1 cellular context compared by ENCODE assay signal in genomic region chr15:52804526-52805081, GRCh38.
TF ChIP-seq lines count a peak whose summit lies in the region.

No MANE protein-coding gene starts in this region.

TF ChIP-seq in WTC11, 78 proteins besides CTCF, POLR2A, EP300 and RAD21 (continued from another document and continues in another):
- TF ChIP-seq ATF2 (CRISPR knock-in tag; IDR thresholded peaks at IDR 0.05; ENCODE audit: borderline replicate concordance, low read depth) = no peak
- TF ChIP-seq ETV6 (CRISPR knock-in tag; IDR thresholded peaks at IDR 0.05) = peak; percentile 39; the same call in 1 of the 2 replicates
- TF ChIP-seq AR (CRISPR knock-in tag; IDR thresholded peaks at IDR 0.05) = no peak
- no peak for TF ChIP-seq JUN (CRISPR knock-in tag; IDR thresholded peaks at IDR 0.05)
- no peak for TF ChIP-seq PRRX2 (CRISPR knock-in tag; IDR thresholded peaks at IDR 0.05)
- TF ChIP-seq USF2 (CRISPR knock-in tag; IDR thresholded peaks at IDR 0.05) = no peak
- no peak for TF ChIP-seq SMAD4 (CRISPR knock-in tag; IDR thresholded peaks at IDR 0.05)
- no peak for TF ChIP-seq ZNF671 (CRISPR knock-in tag; IDR thresholded peaks at IDR 0.05)
- TF ChIP-seq IRF2 (CRISPR knock-in tag; IDR thresholded peaks at IDR 0.05; ENCODE audit: borderline replicate concordance, low read depth) = no peak
- TF ChIP-seq AFF4 (CRISPR knock-in tag; IDR thresholded peaks at IDR 0.05; ENCODE audit: borderline replicate concordance) = no peak
- TF ChIP-seq FOXP1 (CRISPR knock-in tag; IDR thresholded peaks at IDR 0.05; ENCODE audit: borderline replicate concordance) = peak; percentile 30; the same call in 1 of the 2 replicates
- TF ChIP-seq ATF3 (CRISPR knock-in tag; conservative IDR thresholded peaks at IDR 0.05) = no peak
- TF ChIP-seq ZNF423 (CRISPR knock-in tag; IDR thresholded peaks at IDR 0.05) = no peak
- no peak for TF ChIP-seq RELA (CRISPR knock-in tag; IDR thresholded peaks at IDR 0.05; ENCODE audit: borderline replicate concordance)
- no peak for TF ChIP-seq ZNF219 (CRISPR knock-in tag; IDR thresholded peaks at IDR 0.05; ENCODE audit: borderline replicate concordance)
- TF ChIP-seq RORB (CRISPR knock-in tag; IDR thresholded peaks at IDR 0.05) = no peak
- TF ChIP-seq ZNF281 (CRISPR knock-in tag; IDR thresholded peaks at IDR 0.05) = no peak
- TF ChIP-seq ZNF532 (CRISPR knock-in tag; IDR thresholded peaks at IDR 0.05; ENCODE audit: borderline replicate concordance) = no peak
- TF ChIP-seq MYBL2 (CRISPR knock-in tag; IDR thresholded peaks at IDR 0.05) = no peak
- TF ChIP-seq NR3C1 (CRISPR knock-in tag; conservative IDR thresholded peaks at IDR 0.05; ENCODE audit: low read depth) = no peak
- peak; percentile 15; the same call in 1 of the 2 replicates for TF ChIP-seq FOXK1 (CRISPR knock-in tag; IDR thresholded peaks at IDR 0.05)
- peak; percentile 40; the same call in 1 of the 2 replicates for TF ChIP-seq USF1 (CRISPR knock-in tag; IDR thresholded peaks at IDR 0.05)
- no peak for TF ChIP-seq TEAD4 (CRISPR knock-in tag; IDR thresholded peaks at IDR 0.05)
- TF ChIP-seq SMAD3 (CRISPR knock-in tag; IDR thresholded peaks at IDR 0.05; ENCODE audit: borderline replicate concordance) = no peak
- TF ChIP-seq ZNF232 (CRISPR knock-in tag; IDR thresholded peaks at IDR 0.05) = no peak
- no peak for TF ChIP-seq TEAD1 (CRISPR knock-in tag; IDR thresholded peaks at IDR 0.05)
- TF ChIP-seq NR2C2 (CRISPR knock-in tag; IDR thresholded peaks at IDR 0.05) = no peak
- TF ChIP-seq E2F1 (CRISPR knock-in tag; IDR thresholded peaks at IDR 0.05) = no peak
- no peak for TF ChIP-seq ZNF396 (CRISPR knock-in tag; IDR thresholded peaks at IDR 0.05; ENCODE audit: borderline replicate concordance)
- TF ChIP-seq NFATC4 (CRISPR knock-in tag; IDR thresholded peaks at IDR 0.05) = no peak
- TF ChIP-seq E2F5 (CRISPR knock-in tag; IDR thresholded peaks at IDR 0.05) = no peak
- TF ChIP-seq CREB1 (CRISPR knock-in tag; IDR thresholded peaks at IDR 0.05) = no peak
- TF ChIP-seq ZNF425 (CRISPR knock-in tag; conservative IDR thresholded peaks at IDR 0.05) = no peak
- 0 out of 2 replicates have a peak, but pooled peaks have one; percentile 42 for TF ChIP-seq MAX (CRISPR knock-in tag; IDR thresholded peaks at IDR 0.05)
